ENCODE assay signal across 30 cellular contexts in genomic region chr3:29906906-29907305, GRCh38.
"Had no signal": no experiment of that assay in that cellular context is flagged by ENCODE, and none has a peak within 500 bp of the region (broad histone marks: within the 10 kb centered on the region; RNA-seq: fewer than 3 reads in every experiment).

No MANE protein-coding gene starts in this region.

- ATAC-seq: activated CD4-positive, alpha-beta T cell treated with anti-CD3 and anti-CD28 coated beads for 36 hours; activated CD8-positive, alpha-beta memory T cell treated with anti-CD3 and anti-CD28 coated beads, Interleukin-2, amount 10 ng/mL, durations not matched to agents 7 days and 5 days; activated CD8-positive, alpha-beta T cell treated with anti-CD3 and anti-CD28 coated beads, Interleukin-2, amount 10 ng/mL, durations not matched to agents 7 days and 5 days; activated naive CD8-positive, alpha-beta T cell treated with anti-CD3 and anti-CD28 coated beads, Interleukin-2, amount 50 U/mL, for 24 hours; foreskin keratinocyte; gastrocnemius medialis; heart left ventricle had no signal

- H3K4me3 ChIP-seq: adrenal gland, ascending aorta, breast epithelium, cardiac muscle cell, colonic mucosa, esophagus squamous epithelium, gastrocnemius medialis, heart left ventricle had no signal

- H3K36me3 ChIP-seq: adrenal gland, ascending aorta, breast epithelium, cardiac muscle cell, colonic mucosa, esophagus squamous epithelium, gastrocnemius medialis had no signal

- H3K4me1 ChIP-seq: adrenal gland, ascending aorta, breast epithelium, colonic mucosa, esophagus squamous epithelium, foreskin keratinocyte, gastrocnemius medialis had no signal

- H3K27me3 ChIP-seq: adrenal gland, ascending aorta, breast epithelium, cardiac muscle cell, colonic mucosa, esophagus squamous epithelium, foreskin keratinocyte, gastrocnemius medialis, heart left ventricle had no signal

- DNase-seq: activated CD4-positive, alpha-beta memory T cell treated with anti-CD3 and anti-CD28 coated beads for 36 hours; activated CD4-positive, alpha-beta T cell treated with anti-CD3 and anti-CD28 coated beads for 36 hours; activated CD4-positive, alpha-beta T cell treated with anti-CD3 and anti-CD28 coated beads, Interleukin-2, amount 10 ng/mL, durations not matched to agents 24 days and 14 days; activated CD4-positive, CD25-positive, alpha-beta regulatory T cell; activated CD4-positive, CD25-positive, alpha-beta regulatory T cell treated with anti-CD3 and anti-CD28 coated beads, Interleukin-2, amount 50 U/mL, for 72 hours; activated CD8-positive, alpha-beta memory T cell treated with anti-CD3 and anti-CD28 coated beads, Interleukin-2, amount 10 ng/mL, durations not matched to agents 7 days and 5 days; activated CD8-positive, alpha-beta memory T cell treated with anti-CD3 and anti-CD28 coated beads, Interleukin-2, amount 50 U/mL, for 4 hours; activated CD8-positive, alpha-beta T cell treated with anti-CD3 and anti-CD28 coated beads, Interleukin-2, amount 10 ng/mL, durations not matched to agents 7 days and 5 days; activated effector memory CD4-positive, alpha-beta T cell treated with anti-CD3 and anti-CD28 coated beads, Interleukin-2, amount 50 U/mL, for 16 hours; activated naive CD4-positive, alpha-beta T cell treated with anti-CD3 and anti-CD28 coated beads for 36 hours; activated naive CD8-positive, alpha-beta T cell treated with anti-CD3 and anti-CD28 coated beads for 36 hours; activated naive CD8-positive, alpha-beta T cell treated with anti-CD3 and anti-CD28 coated beads, Interleukin-2, amount 50 U/mL, for 24 hours; activated T-cell treated with anti-CD3 and anti-CD28 coated beads, Interleukin-2, amount 50 U/mL, for 1 hour; activated T-cell treated with anti-CD3 and anti-CD28 coated beads, Interleukin-2, amount 50 U/mL, for 48 hours; adrenal gland; central memory CD4-positive, alpha-beta T cell; cerebellar nuclear complex; colonic mucosa; effector CD8-positive, alpha-beta T cell; esophagus squamous epithelium; foreskin keratinocyte; gastrocnemius medialis; glutamatergic neuron; heart left ventricle; hypothalamus; T-helper 2 cell had no signal

- H3K9me3 ChIP-seq: adrenal gland, ascending aorta, breast epithelium, colonic mucosa, esophagus squamous epithelium, gastrocnemius medialis, heart left ventricle had no signal

- H3K27ac ChIP-seq: adrenal gland, ascending aorta, breast epithelium, cardiac muscle cell, colonic mucosa, epithelial cell of prostate, esophagus squamous epithelium, foreskin keratinocyte, gastrocnemius medialis, heart left ventricle had no signal
